Comparison of ENCODE assay signal across 8 cellular contexts in genomic region chr3:10010546-10011465, GRCh38. TPM values are rescaled to one million over a fixed set of nuclear protein-coding genes. Genes with fewer than 3 reads are reported as not detected.
A peak's percentile ranks its signal among the peaks of the same experiment; 100 is the strongest.
DNase-seq lines count a peak whose midpoint lies in the region; ATAC-seq and TF ChIP-seq lines count a peak whose summit lies in the region.

No MANE protein-coding gene starts in this region.

- no peak for TF ChIP-seq POLR2A in suprapubic skin (IDR thresholded peaks at IDR 0.05)

- H3K4me2 ChIP-seq in osteoblast (ENCODE audit: insufficient read depth, low read length): peak overlapping the region; percentile 97

- no peak for TF ChIP-seq EP300 in suprapubic skin (IDR thresholded peaks at IDR 0.05)

- H3K4me3 ChIP-seq in GM06990 (replicated peaks; ENCODE audit: low read depth, low read length) (peak overlapping the region; percentile 63), osteoblast (ENCODE audit: insufficient read depth, low read length) (peak overlapping the region; percentile 85), suprapubic skin (peak overlapping the region; percentile 71)

- H3K36me3 Mint-ChIP-seq in activated naive CD4-positive, alpha-beta T cell treated with anti-CD3 and anti-CD28 coated beads, Interleukin-2, amount 50 U/mL, for 72 hours: no peaks in the 10 kb centered on the region
- H3K36me3 Mint-ChIP-seq in glutamatergic neuron (ENCODE audit: unreplicated experiment): no peaks in the 10 kb centered on the region

- H3K36me3 ChIP-seq in GM06990 (ENCODE audit: control insufficient read depth, insufficient read depth, low read length) (no peaks in the 10 kb centered on the region), osteoblast (ENCODE audit: insufficient read depth, low read length) (no peaks in the 10 kb centered on the region), suprapubic skin (no peaks in the 10 kb centered on the region)

- H3K4me1 ChIP-seq in osteoblast (ENCODE audit: insufficient read depth, low read length): peaks cover 36% of the 10 kb centered on the region
- peaks cover 46% of the 10 kb centered on the region for H3K4me1 ChIP-seq in suprapubic skin

- peak overlapping the region; percentile 85 for H2AFZ ChIP-seq in osteoblast (ENCODE audit: low read length)

- H3K27ac Mint-ChIP-seq in activated naive CD4-positive, alpha-beta T cell treated with anti-CD3 and anti-CD28 coated beads, Interleukin-2, amount 50 U/mL, for 72 hours: no peak overlapping the region
- H3K27ac Mint-ChIP-seq in glutamatergic neuron (ENCODE audit: unreplicated experiment): peak overlapping the region; percentile 67

- DNase-seq in GM06990 (ENCODE audit: extremely low read depth, insufficient read length): peak; percentile 89
- peak; percentile 95 for DNase-seq in HEK293T (ENCODE audit: extremely low spot score)
- DNase-seq in NAMALWA (ENCODE audit: low spot score): peak; percentile 84
- DNase-seq in activated naive CD4-positive, alpha-beta T cell treated with anti-CD3 and anti-CD28 coated beads, Interleukin-2, amount 50 U/mL, for 72 hours (ENCODE audit: low spot score in 2 of 2): peak; percentile 86
- DNase-seq in glutamatergic neuron: peak; percentile 98
- peak; percentile 98 for DNase-seq in osteoblast (ENCODE audit: insufficient read length, low spot score, missing footprints)
- peak; percentile 97 for DNase-seq in suprapubic skin (ENCODE audit: low spot score in 2 of 2)

- TF ChIP-seq CTCF in GM06990 (IDR thresholded peaks at IDR 0.05; ENCODE audit: insufficient read depth, low read length, poor library complexity, severe bottlenecking) (no peak), glutamatergic neuron (IDR thresholded peaks at IDR 0.05; ENCODE audit: partially characterized antibody, unreplicated experiment) (no peak), osteoblast (IDR thresholded peaks at IDR 0.05; ENCODE audit: extremely low read depth, low read depth, low read length) (no peak), suprapubic skin (IDR thresholded peaks at IDR 0.05) (no peak)

- peak overlapping the region; percentile 96 for H3K4me3 Mint-ChIP-seq in glutamatergic neuron (ENCODE audit: unreplicated experiment)

- peaks cover 6% of the 10 kb centered on the region for H3K27me3 Mint-ChIP-seq in glutamatergic neuron (ENCODE audit: unreplicated experiment)

- no peaks in the 10 kb centered on the region for H3K27me3 ChIP-seq in GM06990 (replicated peaks; ENCODE audit: control insufficient read depth, insufficient read depth, low read length)
- H3K27me3 ChIP-seq in osteoblast (ENCODE audit: insufficient read depth, low read length): no peaks in the 10 kb centered on the region
- H3K27me3 ChIP-seq in suprapubic skin: no peaks in the 10 kb centered on the region

- CTCF ChIA-PET in HEK293T (lab: Yijun Ruan, JAX): no interaction called here

- H3K79me2 ChIP-seq in osteoblast (ENCODE audit: insufficient read depth, low read length): no peaks in the 10 kb centered on the region

- peaks cover 18% of the 10 kb centered on the region for H3K4me1 Mint-ChIP-seq in glutamatergic neuron (ENCODE audit: low read depth, unreplicated experiment)

- WGBS in suprapubic skin: 13% methylated on average over 4 of the region's 60 CpGs

- H3K27ac ChIP-seq in osteoblast (ENCODE audit: low read depth, low read length): peak overlapping the region; percentile 63
- peak overlapping the region; percentile 48 for H3K27ac ChIP-seq in suprapubic skin

- H3K9me3 Mint-ChIP-seq in activated naive CD4-positive, alpha-beta T cell treated with anti-CD3 and anti-CD28 coated beads, Interleukin-2, amount 50 U/mL, for 72 hours: no peaks in the 10 kb centered on the region
- H3K9me3 Mint-ChIP-seq in glutamatergic neuron (ENCODE audit: unreplicated experiment): peaks cover 10% of the 10 kb centered on the region

- peak; percentile 92 for ATAC-seq in SK-N-SH treated with all-trans-retinoic acid at 6 μM for 48 hours
- peak; percentile 89 to 90 for ATAC-seq in activated naive CD4-positive, alpha-beta T cell treated with anti-CD3 and anti-CD28 coated beads, Interleukin-2, amount 50 U/mL, for 72 hours

- H3K9me3 ChIP-seq in osteoblast (ENCODE audit: low read depth, low read length) (no peaks in the 10 kb centered on the region), suprapubic skin (no peaks in the 10 kb centered on the region)

- H4K20me1 ChIP-seq in osteoblast (ENCODE audit: insufficient read depth, low read length): no peaks in the 10 kb centered on the region

- POLR2A ChIA-PET in HEK293T (lab: Yijun Ruan, JAX): interaction anchor here (0.8 to 1.1 kb wide), 2 partner anchors 64 to 78 kb away, joined by 4 read pairs; no protein-coding TSS in a partner anchor

TF ChIP-seq in HEK293T, 16 proteins besides CTCF, POLR2A, EP300 and RAD21:
- TF ChIP-seq PKNOX1 (IDR thresholded peaks at IDR 0.05) (peak; percentile 85), HDGF (IDR thresholded peaks at IDR 0.05; ENCODE audit: borderline replicate concordance) (no peak)

TF ChIP-seq in SK-N-SH treated with all-trans-retinoic acid at 6 μM for 48 hours, 23 proteins besides CTCF, POLR2A, EP300 and RAD21 (continues in another document):
- TF ChIP-seq ZFP30 (CRISPR knock-in tag; IDR thresholded peaks at IDR 0.05) (no peak), ARNTL (CRISPR knock-in tag; IDR thresholded peaks at IDR 0.05; ENCODE audit: borderline replicate concordance, low read depth) (no peak), POU6F1 (CRISPR knock-in tag; IDR thresholded peaks at IDR 0.05; ENCODE audit: borderline replicate concordance, low read depth) (no peak), ZC3H10 (CRISPR knock-in tag; IDR thresholded peaks at IDR 0.05) (no peak), RARB (CRISPR knock-in tag; IDR thresholded peaks at IDR 0.05) (no peak), ESRRG (CRISPR knock-in tag; IDR thresholded peaks at IDR 0.05) (no peak), TSHZ2 (CRISPR knock-in tag; IDR thresholded peaks at IDR 0.05) (no peak), TCF4 (CRISPR knock-in tag; IDR thresholded peaks at IDR 0.05; ENCODE audit: borderline replicate concordance) (no peak), CREB5 (CRISPR knock-in tag; IDR thresholded peaks at IDR 0.05; ENCODE audit: low read depth) (no peak), ZNF565 (CRISPR knock-in tag; conservative IDR thresholded peaks at IDR 0.05; ENCODE audit: low read depth) (no peak)

RNA-seq across cellular contexts. Expression of gene FANCD2, which starts 15.4 kb away (rescaled TPM):
- total RNA-seq in activated naive CD4-positive, alpha-beta T cell treated with anti-CD3 and anti-CD28 coated beads, Interleukin-2, amount 50 U/mL, for 72 hours: 100 to 1,000 TPM in 1 of 2 donors, 10 to 100 TPM in 1; 69.7 to 101 TPM
- 7.0 TPM for total RNA-seq in glutamatergic neuron (ENCODE audit: unreplicated experiment)
- 3.2 and 6.2 TPM in 2 replicates for total RNA-seq in osteoblast
- 10 to 100 TPM in 2 of 4 donors, 1 to 10 TPM in 2; 4.9 to 23.2 (median 10.5) TPM for total RNA-seq in suprapubic skin

RNA-seq across cellular contexts. Expression of gene EMC3, which starts 24.2 kb away (rescaled TPM):
- total RNA-seq in activated naive CD4-positive, alpha-beta T cell treated with anti-CD3 and anti-CD28 coated beads, Interleukin-2, amount 50 U/mL, for 72 hours: 10 to 100 TPM; 33.6 to 42.1 TPM
- total RNA-seq in glutamatergic neuron (ENCODE audit: unreplicated experiment): 49.0 TPM
- total RNA-seq in osteoblast: 55.7 and 58.3 TPM in 2 replicates
- 10 to 100 TPM; 41.8 to 82.1 (median 77.5) TPM for total RNA-seq in suprapubic skin

RNA-seq across cellular contexts. Expression of gene PRRT3, which starts 58.6 kb away (rescaled TPM):
- 1 to 10 TPM; 1.6 to 6.7 TPM for total RNA-seq in activated naive CD4-positive, alpha-beta T cell treated with anti-CD3 and anti-CD28 coated beads, Interleukin-2, amount 50 U/mL, for 72 hours
- total RNA-seq in glutamatergic neuron (ENCODE audit: unreplicated experiment) (8.9 TPM), osteoblast (3.5 and 4.3 TPM in 2 replicates), suprapubic skin (1 to 10 TPM; 2.5 to 6.1 (median 3.0) TPM)

Comparison
In these comparisons a context has a peak if more than half of its experiments do, and no peak if none do; other contexts are left out.
1. Peak in every context shown above with its lines: DNase-seq, ATAC-seq, H3K4me3 ChIP-seq and H3K27ac ChIP-seq.